ENCODE assay signal across 7 cellular contexts in genomic region chr1:235632538-235633219, GRCh38. TPM values are rescaled to one million over a fixed set of nuclear protein-coding genes. Genes with fewer than 3 reads are reported as not detected.
DNase-seq lines count a peak whose midpoint lies in the region; ATAC-seq and TF ChIP-seq lines count a peak whose summit lies in the region.

No MANE protein-coding gene starts in this region.

- H3K27ac ChIP-seq in esophagus muscularis mucosa (replicated peaks in 1 of 4) (no peak overlapping the region), gastrocnemius medialis (no peak overlapping the region)

- H3K27me3 ChIP-seq in esophagus muscularis mucosa (peaks cover 0 to 23% (median 0%) of the 10 kb centered on the region in 4 donors), gastrocnemius medialis (no peaks in the 10 kb centered on the region)

- in situ Hi-C loops in gastrocnemius medialis (cut with MboI; ENCODE audit: low sequenced_read_pairs in 4 of 4) = no loop called here

- no peaks in the 10 kb centered on the region for H3K36me3 ChIP-seq in esophagus muscularis mucosa
- H3K36me3 ChIP-seq in gastrocnemius medialis = no peaks in the 10 kb centered on the region

- WGBS in esophagus muscularis mucosa = 33% methylated on average over 14 of the region's 14 CpGs

- no peak for TF ChIP-seq POLR2A in esophagus muscularis mucosa (IDR thresholded peaks at IDR 0.05; ENCODE audit: low read depth)
- TF ChIP-seq POLR2A in gastrocnemius medialis (IDR thresholded peaks at IDR 0.05) = no peak

- H3K4me1 ChIP-seq in esophagus muscularis mucosa (peaks cover 0 to 10% (median 5%) of the 10 kb centered on the region in 4 donors), gastrocnemius medialis (no peaks in the 10 kb centered on the region)

- ATAC-seq in GM18861 (IDR thresholded peaks at IDR 0.05; ENCODE audit: unreplicated experiment) = peak; percentile 68
- ATAC-seq in HG02610 (IDR thresholded peaks at IDR 0.05; ENCODE audit: unreplicated experiment) = peak; percentile 84
- no peak for ATAC-seq in gastrocnemius medialis

- H3K4me3 ChIP-seq in esophagus muscularis mucosa (peak overlapping the region; percentile 11 to 33 (median 16)), gastrocnemius medialis (no peak overlapping the region)

- DNase-seq in NOMO-1 treated with dmso at 0.1 percent for 144 hours (lab: John Stamatoyannopoulos, UW; ENCODE audit: unreplicated experiment) = peak; percentile 60
- DNase-seq in esophagus muscularis mucosa (ENCODE audit: extremely low spot score) = no peak
- DNase-seq in D341Med (ENCODE audit: low spot score) = no peak
- no peak for DNase-seq in NCI-H187 treated with DMSO at 0.1 percent for 48 hours (lab: John Stamatoyannopoulos, UW)
- DNase-seq in gastrocnemius medialis = no peak

- H3K9me3 ChIP-seq in esophagus muscularis mucosa (no peaks in the 10 kb centered on the region), gastrocnemius medialis (no peaks in the 10 kb centered on the region)

- TF ChIP-seq EP300 in esophagus muscularis mucosa (IDR thresholded peaks at IDR 0.05) = no peak

- intact Hi-C loops in esophagus muscularis mucosa (cut with DNase I) = no loop called here
- intact Hi-C loops in gastrocnemius medialis (cut with DNase I; ENCODE audit: low total_unique reads) = no loop called here

- TF ChIP-seq CTCF in esophagus muscularis mucosa (IDR thresholded peaks at IDR 0.05) = no peak
- TF ChIP-seq CTCF in gastrocnemius medialis (IDR thresholded peaks at IDR 0.05 in 4 of 5, conservative IDR thresholded peaks at IDR 0.05 in 1 of 5) = no peak

RNA-seq across cellular contexts. Expression of gene GNG4, which starts 16.9 kb away (rescaled TPM):
- total RNA-seq in esophagus muscularis mucosa (1 to 10 TPM in 1 of 4 donors, under 1 TPM in 3; 0.42 to 1.5 (median 0.76) TPM), gastrocnemius medialis (not detected)

Comparison
In these comparisons a context has a peak if more than half of its experiments do, and no peak if none do; other contexts are left out.
1. ATAC-seq: peak in GM18861 (single experiment) and HG02610 (single experiment); none in gastrocnemius medialis (0 of 2).
2. H3K4me3 ChIP-seq: peak in esophagus muscularis mucosa (4 of 4); none in gastrocnemius medialis (0 of 4).